In the genomic region with DNA sequence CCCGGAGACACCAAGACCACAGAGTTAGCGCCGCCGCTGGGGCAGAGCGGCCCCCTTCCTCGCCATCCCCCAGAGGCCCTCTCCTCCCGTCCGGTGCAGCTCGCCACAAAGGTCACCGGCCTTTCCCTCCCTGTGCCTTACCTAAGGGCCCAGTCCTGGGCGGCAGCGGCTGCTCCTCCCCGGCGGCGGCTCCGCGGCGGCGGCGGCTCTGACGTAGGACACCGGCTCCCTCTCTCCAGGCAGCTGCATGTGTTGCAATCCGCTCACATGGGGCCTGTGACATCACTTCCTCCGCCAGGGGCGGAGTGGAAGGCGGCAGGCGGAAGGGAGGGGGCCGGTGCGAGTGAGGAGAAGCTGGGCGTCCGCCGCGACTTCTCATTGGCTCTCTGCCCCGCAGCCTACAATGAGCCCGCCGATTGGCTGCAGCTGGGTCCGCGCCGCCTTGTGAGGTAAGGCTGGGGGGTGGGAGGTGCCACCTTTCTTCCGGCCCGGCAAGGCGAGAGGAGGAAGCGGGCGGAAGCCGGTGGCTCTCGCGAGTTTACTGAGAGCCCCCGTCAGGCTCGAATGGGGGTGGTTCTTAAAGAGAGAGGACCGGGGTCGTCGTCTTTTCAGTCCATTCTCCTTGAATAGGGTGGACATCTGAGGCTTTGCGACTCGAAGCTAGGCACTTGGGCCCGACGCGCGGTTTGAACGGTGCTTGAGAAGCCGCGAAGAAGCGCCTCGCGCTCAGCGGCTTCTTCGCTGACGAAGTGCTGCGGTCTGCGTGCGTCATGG, we compare ENCODE assay signal across 8 cellular contexts. TPM values are rescaled to one million over a fixed set of nuclear protein-coding genes. Genes with fewer than 3 reads are reported as not detected.
DNase-seq lines count a peak whose midpoint lies in the region; ATAC-seq, FAIRE-seq and TF ChIP-seq lines count a peak whose summit lies in the region.

A gene (minus strand): TSS at position 281 of the 774 bp plus-strand sequence. CDS start 318 bp downstream, outside the sequence.

- H3K4me2 ChIP-seq in OCI-LY3 (ENCODE audit: low read length), result peak within 1 kb of the TSS; percentile 87

- peak within 1 kb of the TSS; percentile 100 for H3K27ac Mint-ChIP-seq in mesothelial cell of epicardium

- peak within 1 kb of the TSS; percentile 95 for H3K4me3 ChIP-seq in OCI-LY3 (ENCODE audit: low read length)

- ATAC-seq in GM21515 (IDR thresholded peaks at IDR 0.05; ENCODE audit: unreplicated experiment), result peak; percentile 88

- H3K36me3 Mint-ChIP-seq in mesothelial cell of epicardium, result no peaks in the 10 kb centered on the region

- peak within 1 kb of the TSS; percentile 91 for H3K9ac ChIP-seq in OCI-LY3 (ENCODE audit: low read length)

- no peaks in the 10 kb centered on the region for H3K9me3 ChIP-seq in OCI-LY3 (ENCODE audit: insufficient read depth, low read length)

- H3K79me2 ChIP-seq in OCI-LY3 (ENCODE audit: low read length), result peaks cover 96% of the 10 kb centered on the region

- H3K27me3 ChIP-seq in OCI-LY3 (ENCODE audit: low read depth, low read length), result no peaks in the 10 kb centered on the region

- H4K20me1 ChIP-seq in OCI-LY3 (ENCODE audit: insufficient read depth, low read length), result peaks cover 23% of the 10 kb centered on the region

- peaks cover 47% of the 10 kb centered on the region for H3K4me1 Mint-ChIP-seq in mesothelial cell of epicardium

- H3K4me3 Mint-ChIP-seq in mesothelial cell of epicardium, result peak within 1 kb of the TSS; percentile 99

- TF ChIP-seq CTCF in OCI-LY3 (IDR thresholded peaks at IDR 0.05; ENCODE audit: low read depth, low read length) (no peak), mesothelial cell of epicardium (IDR thresholded peaks at IDR 0.05; ENCODE audit: unreplicated experiment) (no peak)

- peak within 1 kb of the TSS; percentile 75 for H3K27ac ChIP-seq in OCI-LY3 (ENCODE audit: low read length)

- H3K4me1 ChIP-seq in OCI-LY3 (ENCODE audit: low read length), result peaks cover 38% of the 10 kb centered on the region

- H3K27me3 Mint-ChIP-seq in mesothelial cell of epicardium (ENCODE audit: low read depth), result no peaks in the 10 kb centered on the region

- peaks cover 27% of the 10 kb centered on the region for H3K36me3 ChIP-seq in OCI-LY3 (replicated peaks; ENCODE audit: low read depth, low read length)

- peak; percentile 96 for FAIRE-seq in endometrium (lab: Jason Lieb, UNC)

- DNase-seq in D341Med (ENCODE audit: low spot score), result peak; percentile 98
- DNase-seq in HuH-7 (ENCODE audit: low spot score), result peak; percentile 93
- peak; percentile 99 for DNase-seq in activated CD8-positive, alpha-beta memory T cell treated with anti-CD3 and anti-CD28 coated beads, Interleukin-2, amount 50 U/mL, for 48 hours
- DNase-seq in mesothelial cell of epicardium (ENCODE audit: low spot score in 2 of 2, unreplicated experiment in 2 of 2), result peak; percentile 99 to 100
- DNase-seq in stimulated activated CD8-positive, alpha-beta memory T cell treated with anti-CD3 and anti-CD28 coated beads, Interleukin-15, amount 100 ng/mL, for 48 hours (ENCODE audit: low read depth in 2 of 2), result peak; percentile 99 to 100

- H3K9me3 Mint-ChIP-seq in mesothelial cell of epicardium, result no peaks in the 10 kb centered on the region

- H2AFZ ChIP-seq in OCI-LY3 (ENCODE audit: low read depth, low read length), result peak within 1 kb of the TSS; percentile 62; the same call in 1 of the 2 replicates

RNA-seq across cellular contexts. Expression of the gene that starts here (rescaled TPM):
- total RNA-seq in mesothelial cell of epicardium, result 76.6 to 77.7 TPM (median 77.6 TPM) in 3 replicates

Comparison
In these comparisons a context has a peak if more than half of its experiments do, and no peak if none do; other contexts are left out.
1. Peak in every context shown above with its lines: DNase-seq, ATAC-seq, H3K4me3 ChIP-seq and H3K27ac ChIP-seq.